ENCODE assay signal across 8 cellular contexts in genomic region chr3:138944842-138945645, GRCh38. TPM values are rescaled to one million over a fixed set of nuclear protein-coding genes. Genes with fewer than 3 reads are reported as not detected.
DNase-seq lines count a peak whose midpoint lies in the region; ATAC-seq, FAIRE-seq and TF ChIP-seq lines count a peak whose summit lies in the region.

No MANE protein-coding gene starts in this region.

- no peaks in the 10 kb centered on the region for H3K9me3 Mint-ChIP-seq in T-cell

- H3K36me3 ChIP-seq in H7 (replicated peaks; ENCODE audit: control insufficient read depth, insufficient read depth, low read length) (no peaks in the 10 kb centered on the region), trophoblast cell (ENCODE audit: control insufficient read depth in 1 of 2, insufficient read depth in 2 of 2, low read length in 2 of 2) (no peaks in the 10 kb centered on the region)

- H3K4me3 Mint-ChIP-seq in T-cell = peak overlapping the region; percentile 78 to 98 (median 82)

- CTCF ChIA-PET in T-cell (lab: Charles Lee) = interaction anchor here (0.6 to 1.0 kb wide), 4 partner anchors 9 to 158 kb away, joined by 3 to 5 read pairs (median 4); no protein-coding TSS in a partner anchor

- peaks cover 29 to 48% (median 32%) of the 10 kb centered on the region in 3 donors for H3K4me1 Mint-ChIP-seq in T-cell

- ATAC-seq in T-cell (replicated peaks in 1 of 4) (peak in 3 of 4 experiments; percentile 6 to 23 (median 21)), HG03460 (IDR thresholded peaks at IDR 0.05; ENCODE audit: unreplicated experiment) (no peak), GM21447 (IDR thresholded peaks at IDR 0.05; ENCODE audit: unreplicated experiment) (no peak)

- H3K18ac ChIP-seq in trophoblast cell (ENCODE audit: low read length) = no peak overlapping the region

- H3K4me2 ChIP-seq in trophoblast cell (ENCODE audit: low read length) = peak overlapping the region; percentile 88

- no peak overlapping the region for H3K27ac ChIP-seq in trophoblast cell (ENCODE audit: low read depth, low read length)

- H3K4me1 ChIP-seq in trophoblast cell (ENCODE audit: control insufficient read depth in 1 of 2, insufficient read depth in 2 of 2, low read length in 2 of 2) = peaks cover 28 to 32% of the 10 kb centered on the region in 2 experiments

- peak; percentile 83 for DNase-seq in H7
- DNase-seq in T-cell = no peak
- peak; percentile 25 for DNase-seq in epithelial cell of esophagus (ENCODE audit: low read depth)
- DNase-seq in trophoblast cell = peak in 1 of 2 donors; percentile 40
- no peak for DNase-seq in kidney tubule cell (ENCODE audit: low spot score)
- DNase-seq in RCC 7860 (ENCODE audit: low spot score) = no peak

- no peak overlapping the region for H2AK5ac ChIP-seq in trophoblast cell (ENCODE audit: low read length)

- H3K79me1 ChIP-seq in trophoblast cell (ENCODE audit: low read length) = no peaks in the 10 kb centered on the region

- peaks cover 66 to 81% of the 10 kb centered on the region in 2 donors for H3K27me3 Mint-ChIP-seq in T-cell

- no CpG with 5 or more reads among the region's 83 CpGs for WGBS in trophoblast cell (ENCODE audit: extremely low coverage, insufficient coverage, insufficient read length)

- H3K36me3 Mint-ChIP-seq in T-cell = no peaks in the 10 kb centered on the region

- H2BK12ac ChIP-seq in trophoblast cell (ENCODE audit: low read length) = no peak overlapping the region

- H2BK5ac ChIP-seq in trophoblast cell (ENCODE audit: low read depth, low read length, poor library complexity) = no peak overlapping the region

- POLR2A ChIA-PET in T-cell (lab: Charles Lee) = no interaction called here

- no peak for FAIRE-seq in RCC 7860 (lab: Jason Lieb, UNC)

- no peaks in the 10 kb centered on the region for H3K79me2 ChIP-seq in trophoblast cell (ENCODE audit: control insufficient read depth, insufficient read depth, low read length, poor library complexity)

- H3K4ac ChIP-seq in trophoblast cell (ENCODE audit: low read depth, low read length) = no peak overlapping the region

- TF ChIP-seq CTCF in epithelial cell of esophagus (IDR thresholded peaks at IDR 0.05; ENCODE audit: insufficient read depth, low read depth, low read length, missing control alignments) = no peak

- H3K4me3 ChIP-seq in H7 (ENCODE audit: insufficient read depth, low read depth, low read length) (peak overlapping the region; percentile 35), epithelial cell of esophagus (ENCODE audit: low read length) (no peak overlapping the region), trophoblast cell (ENCODE audit: low read depth, low read length) (no peak overlapping the region)

- no peak overlapping the region for H4K12ac ChIP-seq in trophoblast cell (ENCODE audit: low read depth, low read length)

- no peak overlapping the region for H2BK120ac ChIP-seq in trophoblast cell (ENCODE audit: insufficient read depth, low read length, poor library complexity)

- H3K14ac ChIP-seq in trophoblast cell (ENCODE audit: low read length) = no peak overlapping the region

- no peak overlapping the region for H4K8ac ChIP-seq in trophoblast cell (ENCODE audit: low read depth, low read length)

- H3K27me3 ChIP-seq in H7 (ENCODE audit: control insufficient read depth, insufficient read depth, low read length) (peaks cover 98% of the 10 kb centered on the region), trophoblast cell (ENCODE audit: insufficient read depth, low read length) (peaks cover 77% of the 10 kb centered on the region)

- H3K9ac ChIP-seq in trophoblast cell (ENCODE audit: low read length) = no peak overlapping the region

- peak overlapping the region in 1 of 2 donors; percentile 16 for H3K27ac Mint-ChIP-seq in T-cell

- peaks cover 7% of the 10 kb centered on the region for H3K9me3 ChIP-seq in trophoblast cell (ENCODE audit: insufficient read depth, low read depth, low read length)

- peak overlapping the region; percentile 50 for H2AFZ ChIP-seq in trophoblast cell (ENCODE audit: insufficient read depth, low read length, poor library complexity)

- no peak overlapping the region for H4K91ac ChIP-seq in trophoblast cell (ENCODE audit: low read depth, low read length)

- H3K23ac ChIP-seq in trophoblast cell (ENCODE audit: low read length) = no peak overlapping the region

RNA-seq across cellular contexts. Expression of gene FOXL2, which starts 1.9 kb away (rescaled TPM):
- total RNA-seq in H7 (2014; rRNA removed; shearing (Covaris generic)) = 1.6 and 2.2 TPM in 2 replicates
- not detected for total RNA-seq in T-cell
- 0.25 and 0.26 TPM in 2 replicates for polyA plus RNA-seq in trophoblast cell (2013)

RNA-seq across cellular contexts. Expression of gene FOXL2NB, which starts 2.0 kb away (rescaled TPM):
- 3.9 and 5.5 TPM in 2 replicates for total RNA-seq in H7 (2014; rRNA removed; shearing (Covaris generic))
- total RNA-seq in T-cell = under 1 TPM in 1 of 5 donors, not detected in 4; 0.06 TPM
- polyA plus RNA-seq in trophoblast cell (2013) = 0.37 and 0.38 TPM in 2 replicates

Comparison
In these comparisons a context has a peak if more than half of its experiments do, and no peak if none do; other contexts are left out.
1. DNase-seq: peak in H7 (single experiment) and epithelial cell of esophagus (single experiment); none in T-cell (0 of 34), kidney tubule cell (single experiment) and RCC 7860 (single experiment).
2. ATAC-seq: peak in T-cell (3 of 4); none in HG03460 (single experiment) and GM21447 (single experiment).